Comparison of ENCODE assay signal across 1 cellular context in the genomic region with DNA sequence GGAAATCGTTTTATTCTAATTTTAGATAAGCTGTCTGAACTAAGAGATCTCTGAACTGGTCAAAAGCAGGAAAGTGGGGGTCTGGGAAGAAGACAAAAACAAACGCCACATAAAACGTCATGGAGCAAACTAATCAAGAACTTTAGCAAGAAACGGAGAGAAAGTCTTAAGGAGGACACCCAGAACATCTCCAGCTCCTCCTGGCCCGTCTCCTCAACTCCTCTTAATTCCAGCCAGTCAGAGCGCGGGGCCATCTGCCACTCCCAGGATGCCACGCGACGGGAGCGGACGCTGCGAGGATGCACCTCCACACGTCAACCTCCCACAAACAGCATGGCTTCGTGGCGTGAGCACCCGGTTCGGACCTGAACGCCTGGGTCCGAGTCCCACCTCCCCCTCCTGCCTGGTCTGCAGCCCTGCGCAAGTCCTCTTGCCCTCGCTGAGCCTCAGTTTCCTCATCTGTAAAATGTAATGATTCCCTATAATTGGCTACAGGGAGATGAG.
TF ChIP-seq lines count a peak whose summit lies in the region.

No MANE protein-coding gene starts in this region.

TF ChIP-seq in HepG2, 621 proteins besides CTCF, POLR2A, EP300 and RAD21 (continued from another document):
- no peak for TF ChIP-seq ZBTB49 (CRISPR knock-in tag; IDR thresholded peaks at IDR 0.05; ENCODE audit: borderline replicate concordance)
- TF ChIP-seq, protein P1, sequence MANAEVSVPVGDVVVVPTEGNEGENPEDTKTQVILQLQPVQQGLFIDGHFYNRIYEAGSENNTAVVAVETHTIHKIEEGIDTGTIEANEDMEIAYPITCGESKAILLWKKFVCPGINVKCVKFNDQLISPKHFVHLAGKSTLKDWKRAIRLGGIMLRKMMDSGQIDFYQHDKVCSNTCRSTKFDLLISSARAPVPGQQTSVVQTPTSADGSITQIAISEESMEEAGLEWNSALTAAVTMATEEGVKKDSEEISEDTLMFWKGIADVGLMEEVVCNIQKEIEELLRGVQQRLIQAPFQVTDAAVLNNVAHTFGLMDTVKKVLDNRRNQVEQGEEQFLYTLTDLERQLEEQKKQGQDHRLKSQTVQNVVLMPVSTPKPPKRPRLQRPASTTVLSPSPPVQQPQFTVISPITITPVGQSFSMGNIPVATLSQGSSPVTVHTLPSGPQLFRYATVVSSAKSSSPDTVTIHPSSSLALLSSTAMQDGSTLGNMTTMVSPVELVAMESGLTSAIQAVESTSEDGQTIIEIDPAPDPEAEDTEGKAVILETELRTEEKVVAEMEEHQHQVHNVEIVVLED (CRISPR knock-in tag; IDR thresholded peaks at IDR 0.05; ENCODE audit: borderline replicate concordance) = 0 out of 2 replicates have a peak, but pooled peaks have one; percentile 9
- peak; percentile 35; the same call in 1 of the 2 replicates for TF ChIP-seq NFYB (CRISPR knock-in tag; IDR thresholded peaks at IDR 0.05)
- no peak for TF ChIP-seq NONO (IDR thresholded peaks at IDR 0.05)
- no peak for TF ChIP-seq NONO (CRISPR knock-in tag; conservative IDR thresholded peaks at IDR 0.05)
- TF ChIP-seq KAT7 (CRISPR knock-in tag; IDR thresholded peaks at IDR 0.05; ENCODE audit: borderline replicate concordance) = peak; percentile 89; the same call in 1 of the 2 replicates
- peak; percentile 56; the same call in 1 of the 2 replicates for TF ChIP-seq NCOA1 (CRISPR knock-in tag; IDR thresholded peaks at IDR 0.05)
- TF ChIP-seq PHF21A (CRISPR knock-in tag; IDR thresholded peaks at IDR 0.05) = peak; percentile 63
- TF ChIP-seq, protein P2, sequence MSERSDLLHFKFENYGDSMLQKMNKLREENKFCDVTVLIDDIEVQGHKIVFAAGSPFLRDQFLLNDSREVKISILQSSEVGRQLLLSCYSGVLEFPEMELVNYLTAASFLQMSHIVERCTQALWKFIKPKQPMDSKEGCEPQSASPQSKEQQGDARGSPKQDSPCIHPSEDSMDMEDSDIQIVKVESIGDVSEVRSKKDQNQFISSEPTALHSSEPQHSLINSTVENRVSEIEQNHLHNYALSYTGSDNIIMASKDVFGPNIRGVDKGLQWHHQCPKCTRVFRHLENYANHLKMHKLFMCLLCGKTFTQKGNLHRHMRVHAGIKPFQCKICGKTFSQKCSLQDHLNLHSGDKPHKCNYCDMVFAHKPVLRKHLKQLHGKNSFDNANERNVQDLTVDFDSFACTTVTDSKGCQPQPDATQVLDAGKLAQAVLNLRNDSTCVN (CRISPR knock-in tag; IDR thresholded peaks at IDR 0.05; ENCODE audit: borderline replicate concordance) = peak; percentile 17; the same call in 1 of the 2 replicates
- TF ChIP-seq, protein P3, sequence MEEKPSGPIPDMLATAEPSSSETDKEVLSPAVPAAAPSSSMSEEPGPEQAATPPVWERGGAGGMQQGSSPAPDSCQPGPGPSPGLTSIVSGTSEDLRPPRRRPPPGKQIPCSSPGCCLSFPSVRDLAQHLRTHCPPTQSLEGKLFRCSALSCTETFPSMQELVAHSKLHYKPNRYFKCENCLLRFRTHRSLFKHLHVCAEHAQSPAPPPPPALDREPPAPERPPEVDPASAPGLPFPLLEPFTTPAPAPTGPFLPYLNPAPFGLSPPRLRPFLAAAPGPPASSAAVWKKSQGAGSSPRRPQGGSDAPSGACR (CRISPR knock-in tag; IDR thresholded peaks at IDR 0.05) = peak; percentile 59; the same call in 1 of the 2 replicates
- no peak for TF ChIP-seq ZNF121 (CRISPR knock-in tag; IDR thresholded peaks at IDR 0.05)
- TF ChIP-seq GATAD2A (CRISPR knock-in tag; IDR thresholded peaks at IDR 0.05) = 0 out of 2 replicates have a peak, but pooled peaks have one; percentile 22
- peak; percentile 28 for TF ChIP-seq XRCC5 (optimal IDR thresholded peaks at IDR 0.05; ENCODE audit: low read length)
